8 cellular contexts compared by ENCODE assay signal in the genomic region with DNA sequence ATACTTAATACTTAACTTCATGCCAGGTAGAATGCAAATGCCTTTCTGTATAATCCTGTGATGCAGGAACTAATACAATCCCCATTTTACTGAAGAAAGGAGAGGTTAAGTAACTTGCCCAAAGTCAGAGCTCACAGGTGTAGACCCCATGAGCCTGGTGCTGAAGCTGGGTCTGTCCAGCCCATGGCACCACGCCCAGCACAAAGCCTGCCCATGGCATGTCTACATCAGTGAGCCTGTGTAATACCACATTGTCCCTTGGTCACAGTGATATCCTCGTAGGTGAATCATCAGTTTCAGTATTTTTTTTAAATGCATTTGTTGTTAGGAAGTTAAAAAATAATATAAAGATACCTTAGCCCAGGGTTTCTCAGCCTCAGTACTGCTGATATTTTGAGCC. TPM values are rescaled to one million over a fixed set of nuclear protein-coding genes. Genes with fewer than 3 reads are reported as not detected.
DNase-seq lines count a peak whose midpoint lies in the region; ATAC-seq and TF ChIP-seq lines count a peak whose summit lies in the region.

No MANE protein-coding gene starts in this region.

- no peak for TF ChIP-seq EP300 in suprapubic skin (IDR thresholded peaks at IDR 0.05)

- H4K20me1 ChIP-seq in BLaER1 = peaks cover 45% of the 10 kb centered on the region

- H3K9me3 ChIP-seq in BLaER1 (no peaks in the 10 kb centered on the region), suprapubic skin (no peaks in the 10 kb centered on the region)

- ATAC-seq in GM21619 (IDR thresholded peaks at IDR 0.05; ENCODE audit: unreplicated experiment) = peak; percentile 29
- peak; percentile 14 for ATAC-seq in SK-N-SH treated with all-trans-retinoic acid at 6 μM for 48 hours
- no peak for ATAC-seq in HG02885 (IDR thresholded peaks at IDR 0.05; ENCODE audit: poor library complexity, unreplicated experiment)

- H3K27ac ChIP-seq in BLaER1 (peak overlapping the region; percentile 96), suprapubic skin (peak overlapping the region; percentile 87)

- peak overlapping the region; percentile 90 for H3K4me2 ChIP-seq in BLaER1

- 27% methylated on average over 2 of the region's 2 CpGs for WGBS in suprapubic skin

- TF ChIP-seq POLR2A in suprapubic skin (IDR thresholded peaks at IDR 0.05) = no peak

- TF ChIP-seq CTCF in foreskin fibroblast (IDR thresholded peaks at IDR 0.05; ENCODE audit: low read depth, low read length) (no peak), suprapubic skin (IDR thresholded peaks at IDR 0.05) (no peak)

- H3K27me3 ChIP-seq in BLaER1 (no peaks in the 10 kb centered on the region), suprapubic skin (no peaks in the 10 kb centered on the region)

- H3K4me1 ChIP-seq in BLaER1 (peaks cover 85% of the 10 kb centered on the region), suprapubic skin (peaks cover 82% of the 10 kb centered on the region)

- H3K4me3 ChIP-seq in BLaER1 = peak overlapping the region; percentile 57; the same call in 1 of the 2 replicates
- no peak overlapping the region for H3K4me3 ChIP-seq in foreskin fibroblast (ENCODE audit: low read depth in 1 of 2, low read length in 2 of 2)
- H3K4me3 ChIP-seq in suprapubic skin = no peak overlapping the region

- H3K9ac ChIP-seq in BLaER1 = peak overlapping the region; percentile 82

- H3K36me3 ChIP-seq in BLaER1 = peaks cover 73% of the 10 kb centered on the region
- peaks cover 11% of the 10 kb centered on the region for H3K36me3 ChIP-seq in suprapubic skin

- DNase-seq in foreskin fibroblast = peak; percentile 43 to 61
- DNase-seq in suprapubic skin (ENCODE audit: low spot score in 2 of 2) = no peak
- DNase-seq in hippocampal formation (lab: John Stamatoyannopoulos, UW) = no peak
- no peak for DNase-seq in GOT3 (lab: John Stamatoyannopoulos, UW)

TF ChIP-seq in SK-N-SH treated with all-trans-retinoic acid at 6 μM for 48 hours, 23 proteins besides CTCF, POLR2A, EP300 and RAD21:
- TF ChIP-seq TOX (CRISPR knock-in tag; IDR thresholded peaks at IDR 0.05; ENCODE audit: borderline replicate concordance) (no peak), BACH2 (CRISPR knock-in tag; IDR thresholded peaks at IDR 0.05; ENCODE audit: borderline replicate concordance) (no peak)
TF ChIP-seq in SK-N-SH treated with all-trans-retinoic acid at 6 μM for 48 hours: peak in this region for 0.

RNA-seq across cellular contexts. Expression of gene TTC7A, which starts 44.5 kb away (rescaled TPM):
- 10 to 100 TPM; 44.1 to 65.1 (median 48.3) TPM for total RNA-seq in suprapubic skin

Comparison
In these comparisons a context has a peak if more than half of its experiments do, and no peak if none do; other contexts are left out.
1. DNase-seq: peak in foreskin fibroblast (2 of 2); none in suprapubic skin (0 of 2), hippocampal formation (0 of 2) and GOT3 (single experiment).